24 cellular contexts compared by ENCODE assay signal in genomic region chr20:23233341-23233740, GRCh38.
"Had no signal": no experiment of that assay in that cellular context is flagged by ENCODE, and none has a peak within 500 bp of the region (broad histone marks: within the 10 kb centered on the region; RNA-seq: fewer than 3 reads in every experiment).

No MANE protein-coding gene starts in this region.

- H3K27ac Mint-ChIP-seq: activated B cell treated with CpG ODN at 0.5 μM for 24 hours; activated CD4-positive, alpha-beta T cell treated with anti-CD3 and anti-CD28 coated beads, Interleukin-2, amount 10 ng/mL, durations not matched to agents 24 days and 14 days; activated CD8-positive, alpha-beta memory T cell treated with anti-CD3 and anti-CD28 coated beads, Interleukin-2, amount 10 ng/mL, durations not matched to agents 7 days and 5 days; activated naive CD4-positive, alpha-beta T cell treated with anti-CD3 and anti-CD28 coated beads, Interleukin-2, amount 50 U/mL, for 72 hours; activated naive CD8-positive, alpha-beta T cell treated with anti-CD3 and anti-CD28 coated beads, Interleukin-2, amount 50 U/mL, for 24 hours; brain; T-helper 17 cell had no signal

- H3K4me3 ChIP-seq: PC-9 had no signal

- H2AFZ ChIP-seq: PC-9 had no signal

- H3K4me2 ChIP-seq: PC-9 had no signal

- DNase-seq: activated B cell treated with CpG ODN at 0.5 μM for 24 hours; activated CD4-positive, alpha-beta T cell treated with anti-CD3 and anti-CD28 coated beads for 1 hour; activated CD4-positive, alpha-beta T cell treated with anti-CD3 and anti-CD28 coated beads, Interleukin-2, amount 10 ng/mL, durations not matched to agents 24 days and 14 days; activated CD4-positive, alpha-beta T cell treated with anti-CD3 and anti-CD28 coated beads, Interleukin-2, amount 50 U/mL, for 48 hours; activated CD8-positive, alpha-beta memory T cell treated with anti-CD3 and anti-CD28 coated beads, Interleukin-2, amount 10 ng/mL, durations not matched to agents 7 days and 5 days; activated effector memory CD4-positive, alpha-beta T cell treated with anti-CD3 and anti-CD28 coated beads, Interleukin-2, amount 50 U/mL, for 16 hours; activated naive CD4-positive, alpha-beta T cell treated with Interleukin-2 at 50 U/mL for 16 hours; activated naive CD8-positive, alpha-beta T cell treated with anti-CD3 and anti-CD28 coated beads, Interleukin-2, amount 50 U/mL, for 24 hours; activated T-cell treated with anti-CD3 and anti-CD28 coated beads, Interleukin-2, amount 50 U/mL, for 4 hours; amniotic stem cell; KG1; NCI-H1105; NCI-H1436; NCI-H1694 treated with DMSO at 0.1 percent for 48 hours; NCI-H2081 treated with DMSO at 0.1 percent for 48 hours; NCI-H446; NCI-H524; PC-9; SHP77 treated with DMSO at 0.1 percent for 48 hours; T-helper 17 cell; T-helper 9 cell had no signal

- ATAC-seq: activated CD8-positive, alpha-beta memory T cell treated with anti-CD3 and anti-CD28 coated beads, Interleukin-2, amount 10 ng/mL, durations not matched to agents 7 days and 5 days; activated naive CD4-positive, alpha-beta T cell treated with anti-CD3 and anti-CD28 coated beads, Interleukin-2, amount 50 U/mL, for 72 hours; activated naive CD8-positive, alpha-beta T cell treated with anti-CD3 and anti-CD28 coated beads, Interleukin-2, amount 50 U/mL, for 24 hours; activated T-cell treated with anti-CD3 and anti-CD28 coated beads, Interleukin-2, amount 50 U/mL, for 4 hours; T-helper 17 cell had no signal

- H3K4me3 Mint-ChIP-seq: activated B cell treated with CpG ODN at 0.5 μM for 24 hours; activated CD4-positive, alpha-beta T cell treated with anti-CD3 and anti-CD28 coated beads, Interleukin-2, amount 10 ng/mL, durations not matched to agents 24 days and 14 days; activated CD8-positive, alpha-beta memory T cell treated with anti-CD3 and anti-CD28 coated beads, Interleukin-2, amount 10 ng/mL, durations not matched to agents 7 days and 5 days; activated naive CD8-positive, alpha-beta T cell treated with anti-CD3 and anti-CD28 coated beads, Interleukin-2, amount 50 U/mL, for 24 hours; activated T-cell treated with anti-CD3 and anti-CD28 coated beads, Interleukin-2, amount 50 U/mL, for 4 hours; brain; central memory CD8-positive, alpha-beta T cell; T-helper 17 cell had no signal

- H3K4me1 Mint-ChIP-seq: activated B cell treated with CpG ODN at 0.5 μM for 24 hours; activated CD4-positive, alpha-beta T cell treated with anti-CD3 and anti-CD28 coated beads, Interleukin-2, amount 10 ng/mL, durations not matched to agents 24 days and 14 days; activated CD8-positive, alpha-beta memory T cell treated with anti-CD3 and anti-CD28 coated beads, Interleukin-2, amount 10 ng/mL, durations not matched to agents 7 days and 5 days; activated naive CD8-positive, alpha-beta T cell treated with anti-CD3 and anti-CD28 coated beads, Interleukin-2, amount 50 U/mL, for 24 hours; central memory CD8-positive, alpha-beta T cell; T-helper 17 cell had no signal

- H3K9me3 Mint-ChIP-seq: activated CD4-positive, alpha-beta T cell treated with anti-CD3 and anti-CD28 coated beads, Interleukin-2, amount 10 ng/mL, durations not matched to agents 24 days and 14 days had no signal

- H3K36me3 Mint-ChIP-seq: activated CD8-positive, alpha-beta memory T cell treated with anti-CD3 and anti-CD28 coated beads, Interleukin-2, amount 10 ng/mL, durations not matched to agents 7 days and 5 days; brain had no signal
